In the genomic region with DNA sequence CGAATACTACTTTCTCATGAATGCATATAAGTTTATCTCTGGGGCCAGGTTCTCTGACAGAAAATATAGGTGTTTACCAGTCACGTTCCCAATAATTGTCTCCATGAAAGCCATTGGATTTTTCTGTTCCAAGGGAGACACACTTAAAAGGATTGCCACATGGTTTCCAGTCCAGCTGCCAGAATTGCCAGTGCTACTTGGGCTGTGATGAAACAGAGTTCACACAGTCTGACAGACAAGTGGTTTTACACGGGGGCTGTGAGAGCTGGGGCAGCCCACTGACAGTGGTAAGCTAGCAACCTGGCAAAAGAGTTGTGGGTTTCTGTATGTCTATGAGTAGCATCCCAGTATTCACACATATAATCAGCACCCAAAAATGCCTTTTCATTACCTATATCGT, we compare ENCODE assay signal across 18 cellular contexts. TPM values are rescaled to one million over a fixed set of nuclear protein-coding genes. Genes with fewer than 3 reads are reported as not detected.
A peak's percentile ranks its signal among the peaks of the same experiment; 100 is the strongest.
DNase-seq lines count a peak whose midpoint lies in the region; ATAC-seq and TF ChIP-seq lines count a peak whose summit lies in the region.
"Had no signal": no experiment of that assay in that cellular context is flagged by ENCODE, and none has a peak within 500 bp of the region (broad histone marks: within the 10 kb centered on the region; RNA-seq: fewer than 3 reads in every experiment).

No MANE protein-coding gene starts in this region.

- intact Hi-C loops in sciatic nerve (cut with DNase I), result no loop called here

- no peaks in the 10 kb centered on the region for H3K9me3 Mint-ChIP-seq in activated T-helper 17 cell treated with anti-CD3 and anti-CD28 coated beads, Interleukin-2, amount 50 U/mL, for 72 hours
- H3K9me3 Mint-ChIP-seq: activated T-cell treated with anti-CD3 and anti-CD28 coated beads, Interleukin-2, amount 50 U/mL, for 4 hours; memory B cell had no signal

- DNase-seq in GF-D8 (lab: John Stamatoyannopoulos, UW) (peak; percentile 31), Peyer's patch (peak in 1 of 3 donors; percentile 56), cardiac muscle cell (ENCODE audit: low read depth in 1 of 2, low spot score in 1 of 2) (peak; percentile 58 to 78), sciatic nerve (ENCODE audit: low spot score) (peak; percentile 64), erythroblast (lab: John Stamatoyannopoulos, UW) (no peak), GM10248 (ENCODE audit: extremely low spot score) (no peak)
- no peak for DNase-seq in activated naive CD4-positive, alpha-beta T cell (lab: John Stamatoyannopoulos, UW)
- DNase-seq: activated CD4-positive, alpha-beta T cell treated with anti-CD3 and anti-CD28 coated beads, Interleukin-2, amount 50 U/mL, for 1 hour; activated T-cell treated with anti-CD3 and anti-CD28 coated beads, Interleukin-2, amount 50 U/mL, for 4 hours; Kasumi-1; NCI-H2029; stimulated activated naive CD4-positive, alpha-beta T cell treated with Interleukin-2 at 50 U/mL for 16 hours; T1000 had no signal

- TF ChIP-seq CTCF in Peyer's patch (IDR thresholded peaks at IDR 0.05) (no peak), cardiac muscle cell (IDR thresholded peaks at IDR 0.05; ENCODE audit: low read depth, low read length) (no peak), GM10248 (IDR thresholded peaks at IDR 0.05; ENCODE audit: control extremely low read depth, extremely low read depth, low read depth, missing control alignments) (no peak)

- H3K9me3 ChIP-seq in Peyer's patch (no peaks in the 10 kb centered on the region), cardiac muscle cell (ENCODE audit: low read depth) (no peaks in the 10 kb centered on the region)

- no peak overlapping the region for H3K27ac Mint-ChIP-seq in activated T-helper 17 cell treated with anti-CD3 and anti-CD28 coated beads, Interleukin-2, amount 50 U/mL, for 72 hours
- H3K27ac Mint-ChIP-seq: memory B cell had no signal

- CTCF ChIA-PET in GM10248 (lab: Yijun Ruan, JAX), result interaction anchor here (1.1 to 2.1 kb wide), 5 partner anchors 9 to 119 kb away, joined by 3 to 6 read pairs (median 3); no protein-coding TSS in a partner anchor

- H3K4me3 ChIP-seq in Peyer's patch, result no peak overlapping the region
- H3K4me3 ChIP-seq in cardiac muscle cell, result no peak overlapping the region

- H3K27me3 Mint-ChIP-seq in activated T-helper 17 cell treated with anti-CD3 and anti-CD28 coated beads, Interleukin-2, amount 50 U/mL, for 72 hours, result peaks cover 27% of the 10 kb centered on the region

- H3K27me3 ChIP-seq in Peyer's patch (no peaks in the 10 kb centered on the region), cardiac muscle cell (no peaks in the 10 kb centered on the region)

- no peaks in the 10 kb centered on the region for H3K36me3 Mint-ChIP-seq in activated T-helper 17 cell treated with anti-CD3 and anti-CD28 coated beads, Interleukin-2, amount 50 U/mL, for 72 hours (ENCODE audit: low read depth)
- H3K36me3 Mint-ChIP-seq: memory B cell had no signal

- H3K36me3 ChIP-seq in Peyer's patch (no peaks in the 10 kb centered on the region), cardiac muscle cell (no peaks in the 10 kb centered on the region)

- POLR2A ChIA-PET in GM10248 (lab: Yijun Ruan, JAX), result no interaction called here

- H3K27ac ChIP-seq in Peyer's patch (peak overlapping the region; percentile 45 to 80 (median 62)), cardiac muscle cell (peak overlapping the region; percentile 14)

- TF ChIP-seq POLR2A in Peyer's patch (IDR thresholded peaks at IDR 0.05) (no peak), erythroblast (IDR thresholded peaks at IDR 0.05; ENCODE audit: low read length) (no peak)

- ATAC-seq in sciatic nerve, result peak; percentile 69
- no peak for ATAC-seq in activated T-helper 17 cell treated with anti-CD3 and anti-CD28 coated beads, Interleukin-2, amount 50 U/mL, for 72 hours (replicated peaks)
- ATAC-seq: activated T-cell treated with anti-CD3 and anti-CD28 coated beads, Interleukin-2, amount 50 U/mL, for 4 hours had no signal

- no peak overlapping the region for H3K4me3 Mint-ChIP-seq in activated T-helper 17 cell treated with anti-CD3 and anti-CD28 coated beads, Interleukin-2, amount 50 U/mL, for 72 hours
- H3K4me3 Mint-ChIP-seq: activated T-cell treated with anti-CD3 and anti-CD28 coated beads, Interleukin-2, amount 50 U/mL, for 4 hours; memory B cell had no signal

- H3K4me1 Mint-ChIP-seq in activated T-helper 17 cell treated with anti-CD3 and anti-CD28 coated beads, Interleukin-2, amount 50 U/mL, for 72 hours, result no peaks in the 10 kb centered on the region
- H3K4me1 Mint-ChIP-seq: memory B cell had no signal

- H3K4me1 ChIP-seq in Peyer's patch (no peaks in the 10 kb centered on the region), cardiac muscle cell (ENCODE audit: low read depth) (peaks cover 18% of the 10 kb centered on the region)

RNA-seq across cellular contexts. Expression of a gene that starts 27.7 kb away (rescaled TPM):
- total RNA-seq in Peyer's patch (100 to 1,000 TPM in 2 of 4 donors, 10 to 100 TPM in 2; 88.3 to 121 (median 101) TPM), cardiac muscle cell (177 and 183 TPM in 2 replicates), sciatic nerve (92.1 TPM)
- 290 and 372 TPM in 2 replicates for polyA plus RNA-seq in cardiac muscle cell
- total RNA-seq in activated T-helper 17 cell treated with anti-CD3 and anti-CD28 coated beads, Interleukin-2, amount 50 U/mL, for 72 hours, result 10 to 100 TPM; 45.9 to 59.2 TPM

RNA-seq across cellular contexts. Expression of a gene that starts 28.0 kb away (rescaled TPM):
- 10 to 100 TPM; 42.3 to 78.4 (median 65.8) TPM for total RNA-seq in Peyer's patch
- total RNA-seq in cardiac muscle cell, result 28.4 and 42.9 TPM in 2 replicates
- 34.4 and 40.8 TPM in 2 replicates for polyA plus RNA-seq in cardiac muscle cell
- 22.6 TPM for total RNA-seq in sciatic nerve
- total RNA-seq in activated T-helper 17 cell treated with anti-CD3 and anti-CD28 coated beads, Interleukin-2, amount 50 U/mL, for 72 hours, result 10 to 100 TPM; 33.8 to 72.0 TPM

RNA-seq across cellular contexts. Expression of a gene that starts 33.1 kb away (rescaled TPM):
- 10 to 100 TPM; 21.2 to 42.9 (median 36.7) TPM for total RNA-seq in Peyer's patch
- 31.1 and 51.7 TPM in 2 replicates for total RNA-seq in cardiac muscle cell
- polyA plus RNA-seq in cardiac muscle cell, result 30.1 and 31.0 TPM in 2 replicates
- total RNA-seq in sciatic nerve, result 31.4 TPM
- total RNA-seq in activated T-helper 17 cell treated with anti-CD3 and anti-CD28 coated beads, Interleukin-2, amount 50 U/mL, for 72 hours, result 100 to 1,000 TPM in 1 of 2 donors, 10 to 100 TPM in 1; 54.0 to 106 TPM

RNA-seq across cellular contexts. Expression of a gene that starts 35.3 kb away (rescaled TPM):
- total RNA-seq in Peyer's patch (not detected), cardiac muscle cell (not detected in 2 replicates), sciatic nerve (not detected)
- polyA plus RNA-seq in cardiac muscle cell, result not detected in 2 replicates
- total RNA-seq in activated T-helper 17 cell treated with anti-CD3 and anti-CD28 coated beads, Interleukin-2, amount 50 U/mL, for 72 hours, result not detected
- total RNA-seq: activated T-cell treated with anti-CD3 and anti-CD28 coated beads, Interleukin-2, amount 50 U/mL, for 4 hours; epithelial cell of proximal tubule; H4 had no signal

RNA-seq across cellular contexts. Expression of a gene that starts 44.9 kb away (rescaled TPM):
- total RNA-seq in Peyer's patch, result not detected
- not detected in 2 replicates for total RNA-seq in cardiac muscle cell
- polyA plus RNA-seq in cardiac muscle cell, result not detected in 2 replicates
- total RNA-seq in sciatic nerve, result not detected
- not detected for total RNA-seq in activated T-helper 17 cell treated with anti-CD3 and anti-CD28 coated beads, Interleukin-2, amount 50 U/mL, for 72 hours
- total RNA-seq: activated T-cell treated with anti-CD3 and anti-CD28 coated beads, Interleukin-2, amount 50 U/mL, for 4 hours; epithelial cell of proximal tubule; H4 had no signal
- polyA plus RNA-seq: adipose tissue had no signal

Comparison
In these comparisons a context has a peak if more than half of its experiments do, and no peak if none do; other contexts are left out.
1. DNase-seq: peak in GF-D8 (single experiment), cardiac muscle cell (2 of 2) and sciatic nerve (single experiment); none in erythroblast (0 of 2), activated naive CD4-positive, alpha-beta T cell (0 of 4) and GM10248 (single experiment).